11 cellular contexts compared by ENCODE assay signal in genomic region chr3:186786810-186787375, GRCh38. TPM values are rescaled to one million over a fixed set of nuclear protein-coding genes. Genes with fewer than 3 reads are reported as not detected.
DNase-seq lines count a peak whose midpoint lies in the region; ATAC-seq, FAIRE-seq and TF ChIP-seq lines count a peak whose summit lies in the region.
"Had no signal": no experiment of that assay in that cellular context is flagged by ENCODE, and none has a peak within 500 bp of the region (broad histone marks: within the 10 kb centered on the region; RNA-seq: fewer than 3 reads in every experiment).

No MANE protein-coding gene starts in this region.

- no peak overlapping the region for H2BK20ac ChIP-seq in H9 (ENCODE audit: low read depth, low read length, poor library complexity, severe bottlenecking)

- H2BK5ac ChIP-seq in H9 (ENCODE audit: insufficient read length, low read length) (no peak overlapping the region), mesendoderm (ENCODE audit: low read length) (no peak overlapping the region)

- H3K79me1 ChIP-seq in H9 (ENCODE audit: insufficient read depth, low read depth, low read length, poor library complexity, severe bottlenecking) (no peaks in the 10 kb centered on the region), mesendoderm (ENCODE audit: low read length) (peaks cover 3% of the 10 kb centered on the region)

- H2BK15ac ChIP-seq in H9 (ENCODE audit: low read depth, low read length) (no peak overlapping the region), mesendoderm (replicated peaks; ENCODE audit: low read depth) (no peak overlapping the region)

- no peaks in the 10 kb centered on the region for H3K4me1 ChIP-seq in H9 (ENCODE audit: insufficient read depth, low read length)
- peaks cover 2% of the 10 kb centered on the region for H3K4me1 ChIP-seq in mesendoderm (ENCODE audit: control insufficient read depth, low read depth, low read length)
- peaks cover 28 to 30% (median 28%) of the 10 kb centered on the region in 3 donors for H3K4me1 ChIP-seq in pancreas

- DNase-seq in AG09309 (ENCODE audit: low read depth) (no peak), H9 (no peak), mesendoderm (no peak), DMS153 treated with DMSO at 0.1 percent for 48 hours (lab: John Stamatoyannopoulos, UW; ENCODE audit: unreplicated experiment) (no peak), NCI-H1105 (lab: John Stamatoyannopoulos, UW) (no peak), pancreas (no peak)
- no peak for DNase-seq in activated naive CD8-positive, alpha-beta T cell treated with anti-CD3 and anti-CD28 coated beads, Interleukin-2, amount 50 U/mL, for 24 hours
- DNase-seq: midbrain, NCI-H69, substantia nigra had no signal

- H3K27ac ChIP-seq in H9 (ENCODE audit: insufficient read length, low read depth, low read length) (peak overlapping the region; percentile 73), mesendoderm (ENCODE audit: low read depth, low read length) (no peak overlapping the region), pancreas (no peak overlapping the region)

- intact Hi-C loops in pancreas (cut with DNase I), result no loop called here

- peaks cover 18 to 28% of the 10 kb centered on the region in 2 experiments for H3K4me1 Mint-ChIP-seq in H9
- peaks cover 65% of the 10 kb centered on the region for H3K4me1 Mint-ChIP-seq in activated naive CD8-positive, alpha-beta T cell treated with anti-CD3 and anti-CD28 coated beads, Interleukin-2, amount 50 U/mL, for 24 hours

- no peaks in the 10 kb centered on the region for H4K20me1 ChIP-seq in H9 (ENCODE audit: control insufficient read depth, insufficient read depth, insufficient read length)

- no CpG with 5 or more reads among the region's 5 CpGs for WGBS in H9 (ENCODE audit: extremely low coverage, insufficient read length, low lambda C conversion rate)
- no CpG with 5 or more reads among the region's 5 CpGs for WGBS in mesendoderm (ENCODE audit: extremely low coverage, insufficient coverage, low lambda C conversion rate)
- WGBS in pancreas, 2 donors, result 35 to 44% methylated on average over 5 of the region's 5 CpGs

- H2BK120ac ChIP-seq in H9 (ENCODE audit: low read depth, low read length, poor library complexity, severe bottlenecking) (no peak overlapping the region), mesendoderm (ENCODE audit: low read depth, low read length) (no peak overlapping the region)

- no peak overlapping the region for H3T11ph ChIP-seq in H9 (ENCODE audit: low read length)

- H2AFZ ChIP-seq in H9 (ENCODE audit: low read length), result no peak overlapping the region

- peaks cover 6% of the 10 kb centered on the region for H3K23me2 ChIP-seq in H9 (ENCODE audit: insufficient read length, low read depth, low read length, poor library complexity, severe bottlenecking)

- no peak overlapping the region for H3K14ac ChIP-seq in H9 (ENCODE audit: insufficient read depth, low read length)

- H4K91ac ChIP-seq in H9 (ENCODE audit: insufficient read length, low read depth, low read length), result no peak overlapping the region

- H3K79me2 ChIP-seq in H9 (ENCODE audit: insufficient read depth, low read length) (peaks cover 20% of the 10 kb centered on the region; the same call in 1 of the 2 replicates), mesendoderm (ENCODE audit: control insufficient read depth, insufficient read depth, low read length) (peaks cover 36% of the 10 kb centered on the region)

- H3K56ac ChIP-seq in H9 (ENCODE audit: insufficient read length, low read depth, low read length) (no peak overlapping the region), mesendoderm (ENCODE audit: low read length) (no peak overlapping the region)

- H3K36me3 ChIP-seq in mesendoderm (ENCODE audit: control insufficient read depth, insufficient read depth, low read length) (peaks cover 24% of the 10 kb centered on the region), pancreas (peaks cover 9 to 56% (median 37%) of the 10 kb centered on the region in 3 donors)

- H3K23ac ChIP-seq in H9 (ENCODE audit: insufficient read length, low read depth, low read length) (no peak overlapping the region), mesendoderm (ENCODE audit: low read length) (no peak overlapping the region)

- H3K36me3 Mint-ChIP-seq in H9 (ENCODE audit: insufficient read depth in 1 of 3, low read depth in 3 of 3), result peaks cover 57 to 80% (median 69%) of the 10 kb centered on the region in 3 experiments
- peaks cover 81% of the 10 kb centered on the region for H3K36me3 Mint-ChIP-seq in activated naive CD8-positive, alpha-beta T cell treated with anti-CD3 and anti-CD28 coated beads, Interleukin-2, amount 50 U/mL, for 24 hours (ENCODE audit: low read depth)

- H3K9me3 ChIP-seq in H9 (ENCODE audit: control insufficient read depth, low read depth, low read length) (no peaks in the 10 kb centered on the region), pancreas (no peaks in the 10 kb centered on the region)

- H3K18ac ChIP-seq in H9 (ENCODE audit: insufficient read length, low read depth, low read length) (no peak overlapping the region), mesendoderm (ENCODE audit: low read length) (no peak overlapping the region)

- H3K4me2 ChIP-seq in H9 (ENCODE audit: insufficient read depth, insufficient read length, low read length), result peak overlapping the region; percentile 93
- H3K4me2 ChIP-seq in mesendoderm (ENCODE audit: low read length), result no peak overlapping the region

- FAIRE-seq in pancreas (lab: Jason Lieb, UNC), result no peak

- ATAC-seq in activated naive CD8-positive, alpha-beta T cell treated with anti-CD3 and anti-CD28 coated beads, Interleukin-2, amount 50 U/mL, for 24 hours, result no peak
- ATAC-seq in esophagus mucosa, result no peak
- no peak for ATAC-seq in pancreas

- H4K5ac ChIP-seq in H9 (ENCODE audit: insufficient read length, low read depth, low read length), result no peak overlapping the region
- no peak overlapping the region for H4K5ac ChIP-seq in mesendoderm (ENCODE audit: low read length)

- H3K4me3 ChIP-seq in AG09309 (ENCODE audit: control insufficient read depth, low read depth, low read length) (peak overlapping the region; percentile 7; the same call in 1 of the 2 replicates), mesendoderm (ENCODE audit: low read length) (no peak overlapping the region), pancreas (peak overlapping the region in 2 of 4 donors; percentile 86)

- H2AK5ac ChIP-seq in H9 (ENCODE audit: insufficient read length, low read length), result no peak overlapping the region
- no peak overlapping the region for H2AK5ac ChIP-seq in mesendoderm (ENCODE audit: low read length)

- peak overlapping the region; percentile 99 for H3K9ac ChIP-seq in H9 (ENCODE audit: extremely low read depth, insufficient read length, low read length)
- H3K9ac ChIP-seq in mesendoderm (ENCODE audit: low read length), result peak overlapping the region; percentile 14

- H3K4me3 Mint-ChIP-seq in H9, result peak overlapping the region; percentile 64 to 99
- H3K4me3 Mint-ChIP-seq in activated naive CD8-positive, alpha-beta T cell treated with anti-CD3 and anti-CD28 coated beads, Interleukin-2, amount 50 U/mL, for 24 hours, result peak overlapping the region; percentile 99

- H3K9me3 Mint-ChIP-seq in H9, result peaks cover 11% of the 10 kb centered on the region in 2 experiments
- no peaks in the 10 kb centered on the region for H3K9me3 Mint-ChIP-seq in activated naive CD8-positive, alpha-beta T cell treated with anti-CD3 and anti-CD28 coated beads, Interleukin-2, amount 50 U/mL, for 24 hours

- H4K8ac ChIP-seq in H9 (replicated peaks; ENCODE audit: insufficient read length, low read depth, low read length) (no peak overlapping the region), mesendoderm (ENCODE audit: low read depth, low read length) (no peak overlapping the region)

- H2BK12ac ChIP-seq in H9 (ENCODE audit: insufficient read length, low read depth, low read length), result no peak overlapping the region

- H3K27me3 ChIP-seq in H9 (ENCODE audit: insufficient read depth, low read length) (no peaks in the 10 kb centered on the region), mesendoderm (ENCODE audit: insufficient read depth, low read length, poor library complexity) (no peaks in the 10 kb centered on the region), pancreas (no peaks in the 10 kb centered on the region)

- TF ChIP-seq CTCF in AG09309 (IDR thresholded peaks at IDR 0.05; ENCODE audit: control insufficient read depth, insufficient read depth, low read depth, low read length, missing control alignments), result no peak
- TF ChIP-seq CTCF in H9 (conservative IDR thresholded peaks at IDR 0.05), result no peak
- TF ChIP-seq CTCF in pancreas (IDR thresholded peaks at IDR 0.05), result no peak

- no peak overlapping the region for H3K4ac ChIP-seq in H9 (ENCODE audit: low read depth, low read length)
- H3K4ac ChIP-seq in mesendoderm (ENCODE audit: low read depth, low read length), result no peak overlapping the region

- H3K27ac Mint-ChIP-seq in H9, result peak overlapping the region in 1 of 3 experiments; percentile 100; a peak in 2 of 7 replicates
- peak overlapping the region; percentile 100 for H3K27ac Mint-ChIP-seq in activated naive CD8-positive, alpha-beta T cell treated with anti-CD3 and anti-CD28 coated beads, Interleukin-2, amount 50 U/mL, for 24 hours

- peaks cover 5% of the 10 kb centered on the region; the same call in 1 of the 2 replicates for H3K27me3 Mint-ChIP-seq in H9 (ENCODE audit: low read depth)
- peaks cover 5% of the 10 kb centered on the region for H3K27me3 Mint-ChIP-seq in activated naive CD8-positive, alpha-beta T cell treated with anti-CD3 and anti-CD28 coated beads, Interleukin-2, amount 50 U/mL, for 24 hours

RNA-seq across cellular contexts. Expression of gene EIF4A2, which starts 3.5 kb away (rescaled TPM):
- 398 and 417 TPM in 2 replicates for total RNA-seq in H9 (2021)
- 154 TPM for polyA plus RNA-seq in mesendoderm (2013, experiment 1 of 2)
- 151 TPM for polyA plus RNA-seq in mesendoderm (2013, experiment 2 of 2)
- total RNA-seq in esophagus mucosa, result 118 TPM
- 100 to 1,000 TPM; 209 to 308 (median 242) TPM for total RNA-seq in pancreas
- polyA plus RNA-seq in pancreas, result 100 to 1,000 TPM; 276 to 402 TPM

RNA-seq across cellular contexts. Expression of gene RFC4, which starts 19.4 kb away (rescaled TPM):
- total RNA-seq in H9 (2021) (103 and 108 TPM in 2 replicates), esophagus mucosa (18.2 TPM), pancreas (10 to 100 TPM in 1 of 6 donors, 1 to 10 TPM in 5; 5.1 to 11.5 (median 8.0) TPM)
- 79.0 TPM for polyA plus RNA-seq in mesendoderm (2013, experiment 1 of 2)
- polyA plus RNA-seq in mesendoderm (2013, experiment 2 of 2), result 77.1 TPM
- 10 to 100 TPM in 1 of 2 donors, 1 to 10 TPM in 1; 7.0 to 10.9 TPM for polyA plus RNA-seq in pancreas

RNA-seq across cellular contexts. Expression of gene ADIPOQ, which starts 55.6 kb away (rescaled TPM):
- total RNA-seq in H9 (2021) (not detected in 2 replicates), esophagus mucosa (0.08 TPM), pancreas (10 to 100 TPM in 1 of 6 donors, 1 to 10 TPM in 2, under 1 TPM in 3; 0.03 to 15.1 (median 0.72) TPM)
- not detected for polyA plus RNA-seq in mesendoderm (2013, experiment 1 of 2)
- not detected for polyA plus RNA-seq in mesendoderm (2013, experiment 2 of 2)
- polyA plus RNA-seq in pancreas, result 1 to 10 TPM in 1 of 2 donors, under 1 TPM in 1; 0.28 to 3.8 TPM
